Comparison of ENCODE assay signal across 3 cellular contexts in the genomic region with DNA sequence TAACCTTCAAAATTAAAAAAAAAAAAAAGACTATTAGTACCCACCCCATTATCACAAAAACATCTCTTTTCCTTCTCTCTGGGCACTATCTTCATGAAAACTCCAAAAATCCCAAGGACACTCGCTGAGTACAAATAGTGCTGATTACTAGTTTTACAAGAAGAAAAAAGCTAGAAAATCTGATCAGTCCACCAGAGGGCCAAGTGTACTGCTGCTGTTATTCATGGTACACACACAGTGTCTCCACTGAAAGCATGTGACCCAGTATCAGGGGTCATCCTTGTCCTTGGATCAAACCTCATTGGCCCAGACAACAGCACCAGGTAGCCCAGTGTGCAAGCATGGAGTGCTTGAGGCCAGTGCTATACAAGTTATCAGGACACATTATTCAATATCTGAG.
A peak's percentile ranks its signal among the peaks of the same experiment; 100 is the strongest.
TF ChIP-seq lines count a peak whose summit lies in the region.

No MANE protein-coding gene starts in this region.

TF ChIP-seq in SK-N-SH, 30 proteins besides CTCF, POLR2A, EP300 and RAD21 (continued from another document):
- no peak for TF ChIP-seq SIN3A (IDR thresholded peaks at IDR 0.05; ENCODE audit: borderline replicate concordance, low read depth, low read length)

TF ChIP-seq in SK-N-SH treated with all-trans-retinoic acid at 6 μM for 48 hours, 23 proteins besides CTCF, POLR2A, EP300 and RAD21 (continued from another document):
- TF ChIP-seq, protein P1, sequence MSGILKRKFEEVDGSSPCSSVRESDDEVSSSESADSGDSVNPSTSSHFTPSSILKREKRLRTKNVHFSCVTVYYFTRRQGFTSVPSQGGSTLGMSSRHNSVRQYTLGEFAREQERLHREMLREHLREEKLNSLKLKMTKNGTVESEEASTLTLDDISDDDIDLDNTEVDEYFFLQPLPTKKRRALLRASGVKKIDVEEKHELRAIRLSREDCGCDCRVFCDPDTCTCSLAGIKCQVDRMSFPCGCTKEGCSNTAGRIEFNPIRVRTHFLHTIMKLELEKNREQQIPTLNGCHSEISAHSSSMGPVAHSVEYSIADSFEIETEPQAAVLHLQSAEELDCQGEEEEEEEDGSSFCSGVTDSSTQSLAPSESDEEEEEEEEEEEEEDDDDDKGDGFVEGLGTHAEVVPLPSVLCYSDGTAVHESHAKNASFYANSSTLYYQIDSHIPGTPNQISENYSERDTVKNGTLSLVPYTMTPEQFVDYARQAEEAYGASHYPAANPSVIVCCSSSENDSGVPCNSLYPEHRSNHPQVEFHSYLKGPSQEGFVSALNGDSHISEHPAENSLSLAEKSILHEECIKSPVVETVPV (CRISPR knock-in tag; IDR thresholded peaks at IDR 0.05), result no peak
- TF ChIP-seq, protein P2, sequence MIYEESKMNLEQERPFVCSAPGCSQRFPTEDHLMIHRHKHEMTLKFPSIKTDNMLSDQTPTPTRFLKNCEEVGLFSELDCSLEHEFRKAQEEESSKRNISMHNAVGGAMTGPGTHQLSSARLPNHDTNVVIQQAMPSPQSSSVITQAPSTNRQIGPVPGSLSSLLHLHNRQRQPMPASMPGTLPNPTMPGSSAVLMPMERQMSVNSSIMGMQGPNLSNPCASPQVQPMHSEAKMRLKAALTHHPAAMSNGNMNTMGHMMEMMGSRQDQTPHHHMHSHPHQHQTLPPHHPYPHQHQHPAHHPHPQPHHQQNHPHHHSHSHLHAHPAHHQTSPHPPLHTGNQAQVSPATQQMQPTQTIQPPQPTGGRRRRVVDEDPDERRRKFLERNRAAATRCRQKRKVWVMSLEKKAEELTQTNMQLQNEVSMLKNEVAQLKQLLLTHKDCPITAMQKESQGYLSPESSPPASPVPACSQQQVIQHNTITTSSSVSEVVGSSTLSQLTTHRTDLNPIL (CRISPR knock-in tag; IDR thresholded peaks at IDR 0.05; ENCODE audit: low read depth), result no peak
- TF ChIP-seq ZNF565 (CRISPR knock-in tag; conservative IDR thresholded peaks at IDR 0.05; ENCODE audit: low read depth), result no peak
- TF ChIP-seq PATZ1 (CRISPR knock-in tag; IDR thresholded peaks at IDR 0.05; ENCODE audit: borderline replicate concordance), result no peak
- TF ChIP-seq ZNF70 (CRISPR knock-in tag; IDR thresholded peaks at IDR 0.05), result no peak

TF ChIP-seq in HepG2, 621 proteins besides CTCF, POLR2A, EP300 and RAD21:
- TF ChIP-seq MAFK (conservative IDR thresholded peaks at IDR 0.05 in 1 of 2, IDR thresholded peaks at IDR 0.05 in 1 of 2; ENCODE audit: low read length in 2 of 2), result peak; percentile 2 to 39; a peak in 1 of 4 replicates
- TF ChIP-seq NFIC (IDR thresholded peaks at IDR 0.05; ENCODE audit: low read length), result no peak
- TF ChIP-seq STAG1 (CRISPR knock-in tag; IDR thresholded peaks at IDR 0.05), result peak; percentile 30; the same call in 1 of the 2 replicates
- TF ChIP-seq ZNF563 (CRISPR knock-in tag; IDR thresholded peaks at IDR 0.05), result no peak
